Comparison of ENCODE assay signal across 1 cellular context in genomic region chr2:196587061-196587460, GRCh38.
TF ChIP-seq lines count a peak whose summit lies in the region.

No MANE protein-coding gene starts in this region.

TF ChIP-seq in IMR-90, 13 proteins besides CTCF, POLR2A, EP300 and RAD21:
- TF ChIP-seq RFX5 (IDR thresholded peaks at IDR 0.05; ENCODE audit: low read depth, low read length) (no peak), MAFK (IDR thresholded peaks at IDR 0.05; ENCODE audit: low read depth, low read length) (no peak), CEBPB (IDR thresholded peaks at IDR 0.05; ENCODE audit: low read depth, low read length) (no peak), ELK1 (IDR thresholded peaks at IDR 0.05; ENCODE audit: borderline replicate concordance, low read depth, low read length) (no peak), SMC3 (IDR thresholded peaks at IDR 0.05; ENCODE audit: low read depth, low read length) (no peak), MAZ (IDR thresholded peaks at IDR 0.05; ENCODE audit: borderline replicate concordance, low read depth, low read length) (no peak), BHLHE40 (IDR thresholded peaks at IDR 0.05; ENCODE audit: low read depth, low read length) (no peak), RCOR1 (IDR thresholded peaks at IDR 0.05; ENCODE audit: insufficient replicate concordance, low read length) (no peak), MXI1 (IDR thresholded peaks at IDR 0.05; ENCODE audit: borderline replicate concordance, low read depth, low read length) (no peak), USF2 (IDR thresholded peaks at IDR 0.05; ENCODE audit: low read depth, low read length) (no peak), CHD1 (IDR thresholded peaks at IDR 0.05; ENCODE audit: low read depth, low read length) (no peak), NFE2L2 (IDR thresholded peaks at IDR 0.05; ENCODE audit: low read depth, low read length) (no peak), FOS (IDR thresholded peaks at IDR 0.05; ENCODE audit: low read depth, low read length) (no peak)
